In genomic region chr4:182683666-182684065, GRCh38 we compare ENCODE assay signal across 22 cellular contexts.
"Had no signal": no experiment of that assay in that cellular context is flagged by ENCODE, and none has a peak within 500 bp of the region (broad histone marks: within the 10 kb centered on the region; RNA-seq: fewer than 3 reads in every experiment).

No MANE protein-coding gene starts in this region.

- H3K27ac Mint-ChIP-seq: activated CD8-positive, alpha-beta T cell treated with anti-CD3 and anti-CD28 coated beads, Interleukin-2, amount 10 ng/mL, durations not matched to agents 7 days and 5 days; T-helper 1 cell treated with Interleukin-12 subunit alpha and Interleukin-12 subunit beta and Interleukin-4 antibody, amounts not matched to agents 30 μg/mL and 1 μg/mL, for 36 hours had no signal

- H3K4me2 ChIP-seq: KMS-11 had no signal

- ATAC-seq: activated CD4-positive, CD25-positive, alpha-beta regulatory T cell treated with anti-CD3 and anti-CD28 coated beads, Interleukin-2, amount 50 U/mL, for 24 hours; activated CD8-positive, alpha-beta T cell treated with anti-CD3 and anti-CD28 coated beads, Interleukin-2, amount 10 ng/mL, durations not matched to agents 7 days and 5 days had no signal

- H3K27ac ChIP-seq: breast epithelium, KMS-11, Peyer's patch, RWPE1 had no signal

- DNase-seq: activated CD4-positive, alpha-beta T cell treated with anti-CD3 and anti-CD28 coated beads for 48 hours; activated CD4-positive, alpha-beta T cell treated with anti-CD3 and anti-CD28 coated beads, Interleukin-2, amount 50 U/mL, for 4 hours; activated CD8-positive, alpha-beta memory T cell treated with anti-CD3 and anti-CD28 coated beads, Interleukin-2, amount 50 U/mL, for 48 hours; activated CD8-positive, alpha-beta T cell treated with anti-CD3 and anti-CD28 coated beads, Interleukin-2, amount 10 ng/mL, durations not matched to agents 7 days and 5 days; activated naive CD4-positive, alpha-beta T cell treated with anti-CD3 and anti-CD28 coated beads, Interleukin-2, amount 50 U/mL, for 16 hours; activated T-cell treated with anti-CD3 and anti-CD28 coated beads, Interleukin-2, amount 50 U/mL, for 1 hour; aorta; NCI-H1092; NCI-H1417; NCI-H1694; NCI-H2029; NCI-H510A treated with DMSO at 0.1 percent for 48 hours; NCI-H69; NK-92 treated with Interleukin-12 subunit alpha and Interleukin-12 subunit beta, amount 100 ng/mL, for 24 hours; Peyer's patch; SHP77 had no signal

- H3K4me3 ChIP-seq: breast epithelium, Peyer's patch had no signal

- H3K4me1 ChIP-seq: breast epithelium, Peyer's patch had no signal

- H3K4me1 Mint-ChIP-seq: central memory CD8-positive, alpha-beta T cell had no signal

- H3K27me3 ChIP-seq: breast epithelium, Peyer's patch had no signal

- H3K36me3 ChIP-seq: breast epithelium, Peyer's patch had no signal

- H3K9me3 Mint-ChIP-seq: central memory CD8-positive, alpha-beta T cell; T-helper 1 cell treated with Interleukin-12 subunit alpha and Interleukin-12 subunit beta and Interleukin-4 antibody, amounts not matched to agents 30 μg/mL and 1 μg/mL, for 36 hours had no signal

- H3K4me3 Mint-ChIP-seq: activated CD8-positive, alpha-beta T cell treated with anti-CD3 and anti-CD28 coated beads, Interleukin-2, amount 10 ng/mL, durations not matched to agents 7 days and 5 days; central memory CD8-positive, alpha-beta T cell; T-helper 1 cell treated with Interleukin-12 subunit alpha and Interleukin-12 subunit beta and Interleukin-4 antibody, amounts not matched to agents 30 μg/mL and 1 μg/mL, for 36 hours had no signal
